Comparison of ENCODE assay signal across 6 cellular contexts in the genomic region with DNA sequence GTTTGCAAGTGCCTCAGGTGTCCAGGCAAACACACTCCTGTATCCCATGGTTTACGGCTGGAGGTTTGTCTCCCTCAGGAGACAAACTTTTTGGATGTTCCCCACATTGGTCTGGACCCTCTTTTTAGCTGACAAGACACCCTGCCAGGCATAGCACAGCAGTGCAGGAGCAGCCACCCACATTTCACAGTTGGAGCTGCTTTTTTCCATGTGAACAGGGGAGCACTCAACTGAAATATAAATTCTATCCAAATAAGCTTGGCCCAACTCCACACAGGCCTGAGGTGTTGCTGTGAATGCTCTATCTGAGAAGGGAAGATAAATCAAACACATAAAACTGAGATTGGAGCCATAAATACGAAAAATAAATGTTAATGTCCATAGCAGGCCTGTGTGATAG.
"Had no signal": no experiment of that assay in that cellular context is flagged by ENCODE, and none has a peak within 500 bp of the region (broad histone marks: within the 10 kb centered on the region; RNA-seq: fewer than 3 reads in every experiment).

No MANE protein-coding gene starts in this region.

- H3K9me3 ChIP-seq: HAP-1 had no signal

- DNase-seq: GOT3, HCEC 1CT had no signal

- H3K4me2 ChIP-seq: GM23338 had no signal

- H2AFZ ChIP-seq: GM23248, GM23338 had no signal

- H3K27ac ChIP-seq: GM23248 had no signal

- H3K9me3 Mint-ChIP-seq: HFFc6 had no signal

- H3K4me3 Mint-ChIP-seq: GM23338, HFFc6 had no signal

- H3K9ac ChIP-seq: GM23248 had no signal

- H3K27ac Mint-ChIP-seq: GM23338, HFFc6 had no signal

- H3K4me1 ChIP-seq: HAP-1 had no signal
